ENCODE assay signal across 16 cellular contexts in the genomic region with DNA sequence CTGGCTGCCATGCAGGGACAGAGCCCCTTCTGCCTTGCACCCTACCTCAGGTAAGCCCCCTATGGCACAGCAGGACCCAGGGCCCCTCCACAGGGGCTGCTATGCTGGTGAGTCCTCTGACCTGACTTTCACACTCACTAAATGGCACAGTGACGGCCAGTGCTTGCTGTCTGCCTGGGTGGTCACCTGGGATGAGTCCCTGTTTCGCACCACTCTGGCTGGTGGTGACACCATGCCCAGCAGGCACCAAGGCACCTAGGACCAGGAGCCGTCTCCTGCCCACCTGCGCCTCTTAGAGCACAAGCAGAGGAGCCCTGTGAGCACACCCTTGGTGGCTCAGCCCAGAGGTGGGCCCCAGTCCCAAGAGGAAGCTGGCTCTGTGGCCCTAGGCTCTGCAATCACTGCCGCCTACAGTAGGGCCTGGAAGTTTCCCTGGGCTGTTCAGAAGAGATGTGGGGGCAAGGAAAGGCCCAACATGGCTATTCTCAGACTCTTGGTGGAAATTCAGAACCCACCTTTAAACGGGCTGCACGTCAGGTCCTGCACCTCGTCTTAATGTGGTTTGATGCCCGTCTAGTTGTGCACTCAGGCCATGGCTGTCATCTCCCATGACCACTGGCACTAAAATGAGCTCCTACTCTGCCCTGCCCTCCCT.
DNase-seq lines count a peak whose midpoint lies in the region; ATAC-seq lines count a peak whose summit lies in the region.
"Had no signal": no experiment of that assay in that cellular context is flagged by ENCODE, and none has a peak within 500 bp of the region (broad histone marks: within the 10 kb centered on the region; RNA-seq: fewer than 3 reads in every experiment).

No MANE protein-coding gene starts in this region.

- peak overlapping the region; percentile 52 for H2AK5ac ChIP-seq in mesenchymal stem cell (ENCODE audit: low read length, severe bottlenecking)

- no peak overlapping the region for H2BK5ac ChIP-seq in mesenchymal stem cell (ENCODE audit: low read depth, low read length, poor library complexity, severe bottlenecking)

- H3K18ac ChIP-seq in mesenchymal stem cell (ENCODE audit: low read depth in 1 of 2, low read length in 2 of 2): no peak overlapping the region

- H3K4me3 ChIP-seq in mesenchymal stem cell (ENCODE audit: insufficient read depth in 1 of 2, low read depth in 1 of 2, low read length in 2 of 2): no peak overlapping the region
- H3K4me3 ChIP-seq: GM23248 had no signal

- H3K4ac ChIP-seq in mesenchymal stem cell (ENCODE audit: low read depth in 1 of 2, low read length in 2 of 2): no peak overlapping the region

- H4K91ac ChIP-seq in mesenchymal stem cell (ENCODE audit: low read length): no peak overlapping the region

- H2BK15ac ChIP-seq in mesenchymal stem cell (ENCODE audit: low read depth, poor library complexity, severe bottlenecking): no peak overlapping the region

- no peak overlapping the region for H4K8ac ChIP-seq in mesenchymal stem cell (ENCODE audit: low read length)

- 96% methylated on average over 9 of the region's 9 CpGs for WGBS in mesenchymal stem cell

- H2BK12ac ChIP-seq in mesenchymal stem cell (ENCODE audit: low read length in 2 of 2): peak overlapping the region in 1 of 2 experiments; percentile 87

- peaks cover 25% of the 10 kb centered on the region for H3K4me1 ChIP-seq in mesenchymal stem cell (ENCODE audit: control insufficient read depth, insufficient read depth, low read depth, low read length)

- no peaks in the 10 kb centered on the region for H3K36me3 ChIP-seq in mesenchymal stem cell (ENCODE audit: control insufficient read depth in 1 of 2, insufficient read depth in 2 of 2, low read depth in 1 of 2, low read length in 2 of 2)

- no peak overlapping the region for H2AFZ ChIP-seq in mesenchymal stem cell (ENCODE audit: low read depth, low read length)
- H2AFZ ChIP-seq: GM23248 had no signal

- H3K14ac ChIP-seq in mesenchymal stem cell (ENCODE audit: low read length in 2 of 2): no peak overlapping the region

- no peaks in the 10 kb centered on the region for H3K9me3 ChIP-seq in mesenchymal stem cell (ENCODE audit: control insufficient read depth, low read length)

- H3K27ac ChIP-seq in mesenchymal stem cell (ENCODE audit: low read length, poor library complexity, severe bottlenecking): no peak overlapping the region
- H3K27ac ChIP-seq: GM23248 had no signal

- peak; percentile 41 for DNase-seq in activated effector memory CD4-positive, alpha-beta T cell treated with anti-CD3 and anti-CD28 coated beads, Interleukin-2, amount 50 U/mL, for 16 hours
- DNase-seq in activated effector memory CD4-positive, alpha-beta T cell treated with Interleukin-2 at 50 U/mL for 16 hours: no peak
- DNase-seq in mesenchymal stem cell (no peak), sciatic nerve (ENCODE audit: low spot score) (peak; percentile 40), NCI-H510A treated with DMSO at 0.1 percent for 48 hours (lab: John Stamatoyannopoulos, UW) (no peak), AML-193 (lab: John Stamatoyannopoulos, UW) (no peak), DMS 273 treated with DMSO at 0.1 percent for 48 hours (lab: John Stamatoyannopoulos, UW) (no peak)
- DNase-seq: 8988T; ACHN; CD8-positive, alpha-beta T cell; COR-L47; DND-41; GDM1; GM23248; H7 had no signal

- H3K79me1 ChIP-seq in mesenchymal stem cell (replicated peaks; ENCODE audit: low read length, poor library complexity, severe bottlenecking): peaks cover 2% of the 10 kb centered on the region

- no peak overlapping the region for H3K23ac ChIP-seq in mesenchymal stem cell (ENCODE audit: low read length in 2 of 2)

- H3K9ac ChIP-seq in mesenchymal stem cell (ENCODE audit: low read length): no peak overlapping the region
- H3K9ac ChIP-seq: GM23248 had no signal

- ATAC-seq in sciatic nerve: no peak
- no peak for ATAC-seq in GM18907 (IDR thresholded peaks at IDR 0.05; ENCODE audit: unreplicated experiment)
- ATAC-seq: CD8-positive, alpha-beta T cell had no signal

- H2BK120ac ChIP-seq in mesenchymal stem cell (ENCODE audit: low read depth, low read length): no peak overlapping the region

- intact Hi-C loops in sciatic nerve (cut with DNase I): loop anchor here (10.0 kb wide), 1 partner anchor 163 kb away; a partner anchor contains a TSS

- H3K27me3 ChIP-seq in mesenchymal stem cell (ENCODE audit: control insufficient read depth in 1 of 2, insufficient read depth in 1 of 2, low read length in 2 of 2): no peaks in the 10 kb centered on the region

- H3K4me2 ChIP-seq in mesenchymal stem cell (ENCODE audit: low read length, poor library complexity, severe bottlenecking): no peak overlapping the region

Comparison
In these comparisons a context has a peak if more than half of its experiments do, and no peak if none do; other contexts are left out.
1. DNase-seq: peak in activated effector memory CD4-positive, alpha-beta T cell treated with anti-CD3 and anti-CD28 coated beads, Interleukin-2, amount 50 U/mL, for 16 hours (single experiment) and sciatic nerve (single experiment); none in activated effector memory CD4-positive, alpha-beta T cell treated with Interleukin-2 at 50 U/mL for 16 hours (single experiment), mesenchymal stem cell (single experiment), NCI-H510A treated with DMSO at 0.1 percent for 48 hours (single experiment), AML-193 (0 of 2) and DMS 273 treated with DMSO at 0.1 percent for 48 hours (single experiment).